Comparison of ENCODE assay signal across 13 cellular contexts in genomic region chr5:126031989-126032716, GRCh38.
A peak's percentile ranks its signal among the peaks of the same experiment; 100 is the strongest.
DNase-seq lines count a peak whose midpoint lies in the region; ATAC-seq and TF ChIP-seq lines count a peak whose summit lies in the region.
"Had no signal": no experiment of that assay in that cellular context is flagged by ENCODE, and none has a peak within 500 bp of the region (broad histone marks: within the 10 kb centered on the region; RNA-seq: fewer than 3 reads in every experiment).

No MANE protein-coding gene starts in this region.

- POLR2A ChIA-PET in MCF 10A (lab: Yijun Ruan, JAX) (interaction anchor here (0.6 kb wide), 1 partner anchor 59 kb away, joined by 3 read pairs; no protein-coding TSS in a partner anchor), GM10248 (lab: Yijun Ruan, JAX) (no interaction called here)

- no peak overlapping the region for H3K27ac Mint-ChIP-seq in MCF 10A (ENCODE audit: low read depth, unreplicated experiment)
- H3K27ac Mint-ChIP-seq: activated CD4-positive, alpha-beta memory T cell treated with anti-CD3 and anti-CD28 coated beads for 36 hours; activated naive CD4-positive, alpha-beta T cell treated with anti-CD3 and anti-CD28 coated beads, Interleukin-2, amount 50 U/mL, for 24 hours; progenitor cell of endocrine pancreas had no signal

- BruUV-seq in MCF 10A (replicated peaks; lab: Mats Ljungman, UMichigan) = no TSS peak

- H3K36me3 ChIP-seq in breast epithelium (no peaks in the 10 kb centered on the region), aorta (ENCODE audit: control insufficient read depth in 1 of 2, insufficient read depth in 2 of 2, low read length in 1 of 2) (no peaks in the 10 kb centered on the region)
- H3K36me3 ChIP-seq: upper lobe of right lung had no signal

- no peak overlapping the region for H3K27ac ChIP-seq in breast epithelium
- H3K27ac ChIP-seq in aorta (ENCODE audit: low read depth in 1 of 2, low read length in 2 of 2) = no peak overlapping the region
- H3K27ac ChIP-seq: upper lobe of right lung had no signal

- H3K4me1 Mint-ChIP-seq in MCF 10A (ENCODE audit: insufficient read depth, unreplicated experiment) = peaks cover 11% of the 10 kb centered on the region
- H3K4me1 Mint-ChIP-seq: activated naive CD4-positive, alpha-beta T cell treated with anti-CD3 and anti-CD28 coated beads, Interleukin-2, amount 50 U/mL, for 24 hours had no signal

- no peaks in the 10 kb centered on the region for H3K27me3 Mint-ChIP-seq in MCF 10A (ENCODE audit: insufficient read depth, unreplicated experiment)
- H3K27me3 Mint-ChIP-seq: activated CD4-positive, alpha-beta memory T cell treated with anti-CD3 and anti-CD28 coated beads for 36 hours; activated naive CD4-positive, alpha-beta T cell treated with anti-CD3 and anti-CD28 coated beads, Interleukin-2, amount 50 U/mL, for 24 hours; progenitor cell of endocrine pancreas had no signal

- peaks cover 0 to 26% of the 10 kb centered on the region in 2 donors for H3K9me3 ChIP-seq in breast epithelium
- H3K9me3 ChIP-seq in aorta (ENCODE audit: control insufficient read depth, low read length) = no peaks in the 10 kb centered on the region

- ATAC-seq in left cardiac atrium (peak; percentile 79 to 97), aorta (ENCODE audit: low FRiP score) (peak; percentile 67), HG03457 (IDR thresholded peaks at IDR 0.05; ENCODE audit: unreplicated experiment) (no peak)
- ATAC-seq: upper lobe of right lung had no signal

- H3K4me1 ChIP-seq in breast epithelium = no peaks in the 10 kb centered on the region
- no peaks in the 10 kb centered on the region for H3K4me1 ChIP-seq in aorta (ENCODE audit: control insufficient read depth in 1 of 2, insufficient read depth in 2 of 2, low read length in 2 of 2)
- H3K4me1 ChIP-seq: upper lobe of right lung had no signal

- no peak overlapping the region for H3K4me3 Mint-ChIP-seq in MCF 10A (ENCODE audit: unreplicated experiment)
- H3K4me3 Mint-ChIP-seq: activated CD4-positive, alpha-beta memory T cell treated with anti-CD3 and anti-CD28 coated beads for 36 hours; activated naive CD4-positive, alpha-beta T cell treated with anti-CD3 and anti-CD28 coated beads, Interleukin-2, amount 50 U/mL, for 24 hours had no signal

- WGBS in aorta, 2 donors = 64 to 73% methylated on average over 7 of the region's 7 CpGs

- H3K4me3 ChIP-seq in breast epithelium = no peak overlapping the region
- no peak overlapping the region for H3K4me3 ChIP-seq in aorta (ENCODE audit: low read length in 2 of 2)
- H3K4me3 ChIP-seq: upper lobe of right lung had no signal

- H3K9me3 Mint-ChIP-seq in MCF 10A (ENCODE audit: unreplicated experiment) = peaks cover 22% of the 10 kb centered on the region

- intact Hi-C loops in MCF 10A (cut with micrococcal nuclease) = no loop called here
- intact Hi-C loops in breast epithelium (cut with DNase I; ENCODE audit: low total_unique reads) = no loop called here
- intact Hi-C loops in left cardiac atrium (cut with DNase I) = no loop called here
- intact Hi-C loops in aorta (cut with DNase I) = no loop called here

- TF ChIP-seq POLR2A in breast epithelium (IDR thresholded peaks at IDR 0.05) = no peak

- TF ChIP-seq CTCF in MCF 10A (IDR thresholded peaks at IDR 0.05; ENCODE audit: unreplicated experiment) (no peak), breast epithelium (IDR thresholded peaks at IDR 0.05) (no peak), GM10248 (IDR thresholded peaks at IDR 0.05; ENCODE audit: control extremely low read depth, extremely low read depth, low read depth, missing control alignments) (no peak)

- H3K36me3 Mint-ChIP-seq in MCF 10A (ENCODE audit: insufficient read depth, unreplicated experiment) = no peaks in the 10 kb centered on the region
- H3K36me3 Mint-ChIP-seq: activated CD4-positive, alpha-beta memory T cell treated with anti-CD3 and anti-CD28 coated beads for 36 hours; activated naive CD4-positive, alpha-beta T cell treated with anti-CD3 and anti-CD28 coated beads, Interleukin-2, amount 50 U/mL, for 24 hours had no signal

- peak; percentile 85 for DNase-seq in MCF 10A (ENCODE audit: unreplicated experiment)
- no peak for DNase-seq in breast epithelium (ENCODE audit: low spot score in 2 of 2)
- peak; percentile 78 for DNase-seq in astrocyte of the hippocampus (ENCODE audit: low read depth, low spot score)
- peak; percentile 74 for DNase-seq in left cardiac atrium
- peak in 1 of 2 donors; percentile 84 for DNase-seq in aorta
- no peak for DNase-seq in GM10248 (ENCODE audit: extremely low spot score)
- DNase-seq in occipital lobe (lab: John Stamatoyannopoulos, UW) = no peak
- DNase-seq: activated CD4-positive, alpha-beta memory T cell treated with anti-CD3 and anti-CD28 coated beads for 36 hours; NCI-H2171; upper lobe of right lung had no signal

- CTCF ChIA-PET in MCF 10A (lab: Yijun Ruan, JAX) (no interaction called here), GM10248 (lab: Yijun Ruan, JAX) (interaction anchor here (1.3 kb wide), 1 partner anchor 13 kb away, joined by 4 read pairs; no protein-coding TSS in a partner anchor)

- no peaks in the 10 kb centered on the region for H3K27me3 ChIP-seq in breast epithelium
- no peaks in the 10 kb centered on the region for H3K27me3 ChIP-seq in aorta (ENCODE audit: control insufficient read depth in 1 of 2, insufficient read depth in 2 of 2, low read length in 1 of 2)
- H3K27me3 ChIP-seq: upper lobe of right lung had no signal

Comparison
In these comparisons a context has a peak if more than half of its experiments do, and no peak if none do; other contexts are left out.
1. DNase-seq: peak in MCF 10A (single experiment), astrocyte of the hippocampus (single experiment) and left cardiac atrium (single experiment); none in breast epithelium (0 of 2), GM10248 (single experiment) and occipital lobe (single experiment).